ENCODE assay signal across 7 cellular contexts in the genomic region with DNA sequence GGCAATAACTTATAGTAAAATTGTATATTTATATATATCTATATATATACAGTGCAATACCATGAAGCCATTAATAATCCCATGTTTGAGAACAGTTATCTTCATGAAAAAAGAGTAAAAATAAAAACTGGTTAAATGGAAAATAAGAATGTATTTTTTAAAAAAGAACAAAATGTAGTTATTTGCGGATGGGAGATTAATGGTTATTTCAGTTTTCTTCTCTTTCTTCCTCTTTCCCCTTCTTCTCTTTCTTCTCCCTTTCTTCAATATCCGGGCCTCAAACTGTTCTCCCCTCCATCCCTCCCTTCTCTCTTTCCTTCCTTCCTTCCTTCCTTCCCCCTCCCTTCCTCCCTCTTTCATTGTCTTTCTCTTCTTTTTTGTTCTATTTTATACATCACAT.
"Had no signal": no experiment of that assay in that cellular context is flagged by ENCODE, and none has a peak within 500 bp of the region (broad histone marks: within the 10 kb centered on the region; RNA-seq: fewer than 3 reads in every experiment).

No MANE protein-coding gene starts in this region.

- FAIRE-seq: HTR-8/SVneo had no signal

- H3K4me2 ChIP-seq: KMS-11 had no signal

- DNase-seq: IMR-90, KBM-7, KG1 had no signal

- H3K27me3 Mint-ChIP-seq: IgD-negative memory B cell had no signal

- H3K27ac Mint-ChIP-seq: IgD-negative memory B cell had no signal

- H3K4me1 Mint-ChIP-seq: IgD-negative memory B cell had no signal

- H3K27ac ChIP-seq: HL-60, KMS-11 had no signal

- H3K4me3 Mint-ChIP-seq: IgD-negative memory B cell had no signal

- H3K9ac ChIP-seq: KMS-11 had no signal

- H3K36me3 Mint-ChIP-seq: IgD-negative memory B cell had no signal
